ENCODE assay signal across 10 cellular contexts in the genomic region with DNA sequence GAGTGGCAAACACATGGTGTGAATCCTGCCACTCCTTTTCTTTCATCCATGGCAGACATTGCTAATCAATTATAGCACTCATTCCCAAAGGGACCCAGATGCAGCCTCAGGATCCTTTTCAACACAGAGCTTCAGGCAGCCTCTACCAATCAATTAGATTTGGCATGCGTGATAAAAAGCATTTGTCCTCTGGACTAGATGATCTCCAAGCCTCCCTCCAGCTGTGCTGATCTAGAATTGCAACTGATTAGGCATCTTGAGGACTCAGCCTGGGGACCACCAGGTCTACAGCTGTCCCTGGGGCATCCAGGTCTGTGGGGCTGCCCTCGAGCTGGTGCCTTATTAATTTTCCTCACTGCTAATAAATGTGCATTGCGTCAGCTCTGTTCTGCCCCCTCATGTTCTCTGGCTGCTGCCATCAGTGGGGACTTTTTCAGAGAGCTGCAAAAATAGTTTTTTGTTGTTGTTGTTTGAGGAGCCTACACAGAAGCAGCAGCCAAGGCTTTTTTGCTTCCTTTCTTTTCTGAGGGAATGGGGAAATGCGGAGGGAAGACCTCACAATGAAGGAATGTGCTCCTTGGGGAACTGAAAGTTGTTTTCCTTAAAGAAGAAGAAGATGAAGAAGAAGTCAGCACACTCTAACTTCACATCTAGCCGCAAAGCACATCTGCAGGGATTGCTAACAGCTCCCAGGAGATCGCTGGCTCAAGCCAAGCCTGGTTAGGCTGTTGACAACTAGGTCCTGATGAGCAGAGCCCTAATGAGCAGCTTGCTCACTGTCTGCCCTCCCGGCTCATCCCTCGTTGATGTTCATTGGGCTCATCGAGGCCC. TPM values are rescaled to one million over a fixed set of nuclear protein-coding genes. Genes with fewer than 3 reads are reported as not detected.
DNase-seq lines count a peak whose midpoint lies in the region; ATAC-seq and TF ChIP-seq lines count a peak whose summit lies in the region.
"Had no signal": no experiment of that assay in that cellular context is flagged by ENCODE, and none has a peak within 500 bp of the region (broad histone marks: within the 10 kb centered on the region; RNA-seq: fewer than 3 reads in every experiment).

No MANE protein-coding gene starts in this region.

- peak overlapping the region; percentile 19 to 63 (median 60) for H3K4me3 Mint-ChIP-seq in nephron
- no peak overlapping the region for H3K4me3 Mint-ChIP-seq in stimulated activated effector memory CD8-positive, alpha-beta T cell treated with anti-CD3 and anti-CD28 coated beads, Interleukin-12 subunit alpha, Interleukin-12 subunit beta, amount 100 ng/mL, for 72 hours
- H3K4me3 Mint-ChIP-seq: endodermal cell had no signal

- WGBS in SK-N-SH (ENCODE audit: low lambda C conversion rate) = 84% methylated on average over 9 of the region's 9 CpGs
- 8 to 9% methylated on average over 9 of the region's 9 CpGs for WGBS in aorta, 2 donors

- H3K27me3 Mint-ChIP-seq in nephron (ENCODE audit: low read depth) = peaks cover 21% of the 10 kb centered on the region

- H3K9me3 ChIP-seq in SK-N-SH (no peaks in the 10 kb centered on the region), fibroblast of lung (ENCODE audit: control insufficient read depth, insufficient read depth, low read depth, low read length) (no peaks in the 10 kb centered on the region), aorta (ENCODE audit: control insufficient read depth, low read length) (no peaks in the 10 kb centered on the region)

- no peaks in the 10 kb centered on the region for H3K9me2 ChIP-seq in SK-N-SH

- H3K79me2 ChIP-seq in SK-N-SH (ENCODE audit: insufficient read depth) = no peaks in the 10 kb centered on the region
- no peaks in the 10 kb centered on the region for H3K79me2 ChIP-seq in fibroblast of lung (ENCODE audit: control insufficient read depth, insufficient read depth, low read length)

- no peak for TF ChIP-seq EP300 in SK-N-SH (IDR thresholded peaks at IDR 0.05; ENCODE audit: borderline replicate concordance in 1 of 2, low read depth in 1 of 2, low read length in 1 of 2)

- peaks cover 27% of the 10 kb centered on the region for H3F3A ChIP-seq in SK-N-SH (replicated peaks; ENCODE audit: insufficient read depth)

- TF ChIP-seq CTCF in SK-N-SH (IDR thresholded peaks at IDR 0.05) (no peak), fibroblast of lung (conservative IDR thresholded peaks at IDR 0.05 in 1 of 2, IDR thresholded peaks at IDR 0.05 in 1 of 2; ENCODE audit: low read depth in 1 of 2, low read length in 2 of 2) (no peak), nephron (IDR thresholded peaks at IDR 0.05; ENCODE audit: unreplicated experiment in 3 of 3) (no peak)

- H3K27me3 ChIP-seq in SK-N-SH (ENCODE audit: insufficient read depth) (no peaks in the 10 kb centered on the region), fibroblast of lung (ENCODE audit: control insufficient read depth, insufficient read depth, low read length) (no peaks in the 10 kb centered on the region), aorta (ENCODE audit: control insufficient read depth in 1 of 2, insufficient read depth in 2 of 2, low read length in 1 of 2) (no peaks in the 10 kb centered on the region)

- H3K9ac ChIP-seq in SK-N-SH (no peak overlapping the region), fibroblast of lung (ENCODE audit: insufficient read depth, low read length) (peak overlapping the region; percentile 1)

- H3K4me1 Mint-ChIP-seq in nephron = peaks cover 80% of the 10 kb centered on the region
- H3K4me1 Mint-ChIP-seq in stimulated activated effector memory CD8-positive, alpha-beta T cell treated with anti-CD3 and anti-CD28 coated beads, Interleukin-12 subunit alpha, Interleukin-12 subunit beta, amount 100 ng/mL, for 72 hours = peaks cover 11% of the 10 kb centered on the region

- no peak overlapping the region for H3K4me3 ChIP-seq in SK-N-SH (ENCODE audit: low read depth in 2 of 2, low read length in 1 of 2)
- H3K4me3 ChIP-seq in fibroblast of lung (replicated peaks in 1 of 4; ENCODE audit: control extremely low read depth in 1 of 4, insufficient read depth in 1 of 4, low read depth in 3 of 4, low read length in 4 of 4) = peak overlapping the region in 2 of 4 experiments; percentile 3 to 32
- no peak overlapping the region for H3K4me3 ChIP-seq in aorta (ENCODE audit: low read length in 2 of 2)

- POLR2A ChIA-PET in SK-N-SH (lab: Yijun Ruan, JAX) = interaction anchor here (0.9 kb wide), 1 partner anchor 69 kb away, joined by 3 read pairs; no protein-coding TSS in a partner anchor

- no peak for ATAC-seq in SK-N-SH treated with all-trans-retinoic acid at 6 μM for 48 hours
- ATAC-seq in aorta (ENCODE audit: low FRiP score) = peak; percentile 39
- no peak for ATAC-seq in stimulated activated effector memory CD8-positive, alpha-beta T cell treated with anti-CD3 and anti-CD28 coated beads, Interleukin-12 subunit alpha, Interleukin-12 subunit beta, amount 100 ng/mL, for 72 hours
- no peak for ATAC-seq in HG02970 (IDR thresholded peaks at IDR 0.05; ENCODE audit: low FRiP score, unreplicated experiment)

- CTCF ChIA-PET in SK-N-SH (lab: Yijun Ruan, JAX) = interaction anchor here (0.7 to 34.7 kb wide), 13 partner anchors 10 to 108 kb away, joined by 3 to 626 read pairs (median 5); a partner anchor contains a TSS

- H3K36me3 ChIP-seq in SK-N-SH (replicated peaks in 1 of 2; ENCODE audit: control insufficient read depth in 1 of 2, insufficient read depth in 2 of 2, low read length in 1 of 2) (no peaks in the 10 kb centered on the region), fibroblast of lung (ENCODE audit: control insufficient read depth, insufficient read depth, low read length) (no peaks in the 10 kb centered on the region), aorta (ENCODE audit: control insufficient read depth in 1 of 2, insufficient read depth in 2 of 2, low read length in 1 of 2) (no peaks in the 10 kb centered on the region)

- DNase-seq in SK-N-SH (peak; percentile 56), fibroblast of lung (ENCODE audit: low read depth in 2 of 2) (peak; percentile 70 to 79), aorta (peak in 1 of 2 donors; percentile 62)
- no peak for DNase-seq in stimulated activated effector memory CD8-positive, alpha-beta T cell treated with anti-CD3 and anti-CD28 coated beads, Interleukin-12 subunit alpha, Interleukin-12 subunit beta, amount 100 ng/mL, for 72 hours (ENCODE audit: low spot score in 2 of 2)
- no peak for DNase-seq in activated effector memory CD4-positive, alpha-beta T cell treated with Interleukin-2 at 50 U/mL for 16 hours
- DNase-seq: endodermal cell, NCI-H226 had no signal

- TF ChIP-seq RAD21 in SK-N-SH (IDR thresholded peaks at IDR 0.05; ENCODE audit: low read length) = no peak

- H3K27ac Mint-ChIP-seq in nephron = peak overlapping the region; percentile 84 to 96 (median 92)
- H3K27ac Mint-ChIP-seq in stimulated activated effector memory CD8-positive, alpha-beta T cell treated with anti-CD3 and anti-CD28 coated beads, Interleukin-12 subunit alpha, Interleukin-12 subunit beta, amount 100 ng/mL, for 72 hours = no peak overlapping the region
- H3K27ac Mint-ChIP-seq: endodermal cell had no signal

- peak overlapping the region; percentile 34 for H3K4me2 ChIP-seq in SK-N-SH
- peak overlapping the region; percentile 20 for H3K4me2 ChIP-seq in fibroblast of lung (ENCODE audit: extremely low read depth, insufficient read depth, low read length)

- H3K27ac ChIP-seq in SK-N-SH (ENCODE audit: low read depth in 2 of 2, low read length in 1 of 2) (no peak overlapping the region), fibroblast of lung (ENCODE audit: insufficient read depth, low read length) (peak overlapping the region; percentile 78), aorta (ENCODE audit: low read depth in 1 of 2, low read length in 2 of 2) (peak overlapping the region; percentile 95 to 97)

- H3K36me3 Mint-ChIP-seq in nephron (ENCODE audit: low read depth) = no peaks in the 10 kb centered on the region
- H3K36me3 Mint-ChIP-seq in stimulated activated effector memory CD8-positive, alpha-beta T cell treated with anti-CD3 and anti-CD28 coated beads, Interleukin-12 subunit alpha, Interleukin-12 subunit beta, amount 100 ng/mL, for 72 hours = no peaks in the 10 kb centered on the region

- H3K4me1 ChIP-seq in SK-N-SH (ENCODE audit: control insufficient read depth in 1 of 2, insufficient read depth in 2 of 2, low read depth in 1 of 2, low read length in 1 of 2) (peaks cover 48 to 60% of the 10 kb centered on the region in 2 experiments), fibroblast of lung (ENCODE audit: control insufficient read depth, extremely low read depth, insufficient read depth, low read length) (peaks cover 40% of the 10 kb centered on the region), aorta (ENCODE audit: control insufficient read depth in 1 of 2, insufficient read depth in 2 of 2, low read length in 2 of 2) (peaks cover 0 to 11% of the 10 kb centered on the region in 2 donors)

- no peak overlapping the region for H2AFZ ChIP-seq in SK-N-SH (ENCODE audit: low read depth)
- peak overlapping the region; percentile 0 for H2AFZ ChIP-seq in fibroblast of lung (ENCODE audit: low read length)

- intact Hi-C loops in aorta (cut with DNase I) = loop anchor here in 1 of 2 donors (10.0 kb wide), 1 partner anchor 140 kb away; a partner anchor contains a TSS

- H4K20me1 ChIP-seq in SK-N-SH (ENCODE audit: insufficient read depth) (no peaks in the 10 kb centered on the region), fibroblast of lung (ENCODE audit: control insufficient read depth, extremely low read depth, insufficient read depth, low read length) (no peaks in the 10 kb centered on the region)

- no peaks in the 10 kb centered on the region for H3K9me3 Mint-ChIP-seq in nephron
- H3K9me3 Mint-ChIP-seq in stimulated activated effector memory CD8-positive, alpha-beta T cell treated with anti-CD3 and anti-CD28 coated beads, Interleukin-12 subunit alpha, Interleukin-12 subunit beta, amount 100 ng/mL, for 72 hours = no peaks in the 10 kb centered on the region

TF ChIP-seq in SK-N-SH treated with all-trans-retinoic acid at 6 μM for 48 hours, 23 proteins besides CTCF, POLR2A, EP300 and RAD21 (continues in another document):
- TF ChIP-seq ESRRG (CRISPR knock-in tag; IDR thresholded peaks at IDR 0.05) (no peak), GLIS3 (CRISPR knock-in tag; IDR thresholded peaks at IDR 0.05) (no peak)

RNA-seq across cellular contexts. Expression of a gene that starts 8.8 kb away (rescaled TPM):
- polyA plus RNA-seq in SK-N-SH (2012; rRNA removed) (5.6 and 6.4 TPM in 2 replicates), fibroblast of lung (5.6 and 7.1 TPM in 2 replicates), aorta (10 to 100 TPM; 51.5 to 78.8 TPM)
- polyA plus RNA-seq in SK-N-SH (2012; cell fraction: cytosol; rRNA removed) = 2.9 and 4.3 TPM in 2 replicates
- 7.0 and 7.3 TPM in 2 replicates for polyA plus RNA-seq in SK-N-SH (2012; cell fraction: nucleus; rRNA removed)
- total RNA-seq in fibroblast of lung (19.0 and 19.2 TPM in 2 replicates), aorta (10 to 100 TPM; 56.7 to 68.5 TPM)
- 11.7 and 17.4 TPM in 2 replicates for polyA plus RNA-seq in fibroblast of lung (2012)
- polyA minus RNA-seq in fibroblast of lung (ENCODE audit: low replicate concordance) = 12.8 and 15.6 TPM in 2 replicates

RNA-seq across cellular contexts. Expression of a gene that starts 50.8 kb away (rescaled TPM):
- not detected in 2 replicates for polyA plus RNA-seq in SK-N-SH (2012; rRNA removed)
- polyA plus RNA-seq in SK-N-SH (2012; cell fraction: cytosol; rRNA removed) = not detected in 2 replicates
- polyA plus RNA-seq in SK-N-SH (2012; cell fraction: nucleus; rRNA removed) = 0.12 TPM in 1 of 2 replicates, not detected in the other
- under 0.01 TPM in 1 of 2 replicates, not detected in the other for total RNA-seq in fibroblast of lung
- not detected in 2 replicates for polyA plus RNA-seq in fibroblast of lung
- not detected in 2 replicates for polyA plus RNA-seq in fibroblast of lung (2012)
- polyA minus RNA-seq in fibroblast of lung (ENCODE audit: low replicate concordance) = not detected in 2 replicates
- 1 to 10 TPM; 2.1 to 8.0 TPM for total RNA-seq in aorta
- under 1 TPM in 1 of 2 donors, not detected in 1; 0.43 TPM for polyA plus RNA-seq in aorta
- total RNA-seq: endodermal cell had no signal

Comparison
In these comparisons a context has a peak if more than half of its experiments do, and no peak if none do; other contexts are left out.
1. DNase-seq: peak in SK-N-SH (single experiment) and fibroblast of lung (2 of 2); none in stimulated activated effector memory CD8-positive, alpha-beta T cell treated with anti-CD3 and anti-CD28 coated beads, Interleukin-12 subunit alpha, Interleukin-12 subunit beta, amount 100 ng/mL, for 72 hours (0 of 2) and activated effector memory CD4-positive, alpha-beta T cell treated with Interleukin-2 at 50 U/mL for 16 hours (single experiment).
2. H3K27ac ChIP-seq: peak in fibroblast of lung (single experiment) and aorta (2 of 2); none in SK-N-SH (0 of 2).